8 cellular contexts compared by ENCODE assay signal in genomic region chr19:17539288-17540117, GRCh38.
DNase-seq lines count a peak whose midpoint lies in the region; ATAC-seq and TF ChIP-seq lines count a peak whose summit lies in the region.

No MANE protein-coding gene starts in this region.

- DNase-seq in GM04503 (ENCODE audit: low read depth) (peak; percentile 34), NCI-H524 (lab: John Stamatoyannopoulos, UW) (peak; percentile 85 to 91), choroid plexus epithelial cell (ENCODE audit: low read depth) (peak; percentile 97), kidney glomerular epithelial cell (lab: John Stamatoyannopoulos, UW) (peak; percentile 73)
- peak; percentile 92 to 94 for DNase-seq in activated CD4-positive, alpha-beta T cell treated with anti-CD3 and anti-CD28 coated beads for 4 hours
- peak; percentile 97 for DNase-seq in stimulated activated CD4-positive, alpha-beta T cell treated with anti-CD3 and anti-CD28 coated beads, Interleukin-15, amount 100 ng/mL, for 24 hours

- peak overlapping the region; percentile 58 for H3K4me3 ChIP-seq in choroid plexus epithelial cell (ENCODE audit: low read depth, low read length)

- ATAC-seq in HG03354 (IDR thresholded peaks at IDR 0.05; ENCODE audit: poor library complexity, severe bottlenecking, unreplicated experiment): peak; percentile 83
- no peak for ATAC-seq in HG03439 (IDR thresholded peaks at IDR 0.05; ENCODE audit: unreplicated experiment)

- peak; percentile 47 for TF ChIP-seq CTCF in choroid plexus epithelial cell (conservative IDR thresholded peaks at IDR 0.05; ENCODE audit: low read depth, low read length)

Comparison
In these comparisons a context has a peak if more than half of its experiments do, and no peak if none do; other contexts are left out.
1. DNase-seq: peak in every context shown above with its lines; median percentile 97 in choroid plexus epithelial cell; 97 in stimulated activated CD4-positive, alpha-beta T cell treated with anti-CD3 and anti-CD28 coated beads, Interleukin-15, amount 100 ng/mL, for 24 hours; 93 in activated CD4-positive, alpha-beta T cell treated with anti-CD3 and anti-CD28 coated beads for 4 hours; 88 in NCI-H524; 73 in kidney glomerular epithelial cell; 34 in GM04503.